17 cellular contexts compared by ENCODE assay signal in genomic region chr1:78301141-78301540, GRCh38.
A peak's percentile ranks its signal among the peaks of the same experiment; 100 is the strongest.
DNase-seq lines count a peak whose midpoint lies in the region; ATAC-seq and TF ChIP-seq lines count a peak whose summit lies in the region.
"Had no signal": no experiment of that assay in that cellular context is flagged by ENCODE, and none has a peak within 500 bp of the region (broad histone marks: within the 10 kb centered on the region; RNA-seq: fewer than 3 reads in every experiment).

No MANE protein-coding gene starts in this region.

- ATAC-seq in GM19023 (IDR thresholded peaks at IDR 0.05; ENCODE audit: unreplicated experiment) = no peak
- ATAC-seq: GM12878, HepG2 had no signal

- no peak for TF ChIP-seq CTCF in AG10803 (conservative IDR thresholded peaks at IDR 0.05; ENCODE audit: low read length)

- no peak overlapping the region for H3K4me3 ChIP-seq in AG10803 (ENCODE audit: low read length)
- H3K4me3 ChIP-seq: GM12878, GM23248, HAP-1 had no signal

- peak; percentile 33 for DNase-seq in AG10803 (ENCODE audit: low read depth)
- peak; percentile 90 for DNase-seq in M059J (ENCODE audit: low read depth)
- peak; percentile 84 for DNase-seq in fibroblast of gingiva (ENCODE audit: low read depth)
- peak; percentile 48 for DNase-seq in renal cortical epithelial cell (ENCODE audit: low read depth)
- DNase-seq in activated T-cell treated with anti-CD3 and anti-CD28 coated beads, Interleukin-2, amount 50 U/mL, for 1 hour = no peak
- no peak for DNase-seq in NCI-H1930 (lab: John Stamatoyannopoulos, UW)
- no peak for DNase-seq in NCI-H510A treated with DMSO at 0.1 percent for 48 hours (lab: John Stamatoyannopoulos, UW)
- DNase-seq: BE2C; C1 segment of cervical spinal cord; CD4-positive, alpha-beta T cell; DMS153; DMS79; GM23248 had no signal

Comparison
In these comparisons a context has a peak if more than half of its experiments do, and no peak if none do; other contexts are left out.
1. DNase-seq: peak in AG10803 (single experiment), M059J (single experiment), fibroblast of gingiva (single experiment) and renal cortical epithelial cell (single experiment); none in activated T-cell treated with anti-CD3 and anti-CD28 coated beads, Interleukin-2, amount 50 U/mL, for 1 hour (single experiment), NCI-H1930 (0 of 2) and NCI-H510A treated with DMSO at 0.1 percent for 48 hours (single experiment).